In genomic region chr1:44721521-44722361, GRCh38 we compare ENCODE assay signal across 8 cellular contexts. TPM values are rescaled to one million over a fixed set of nuclear protein-coding genes. Genes with fewer than 3 reads are reported as not detected.
DNase-seq lines count a peak whose midpoint lies in the region; ATAC-seq and TF ChIP-seq lines count a peak whose summit lies in the region.

No MANE protein-coding gene starts in this region.

- DNase-seq in AG09309 (ENCODE audit: low read depth) (peak; percentile 81), NCI-H2227 (lab: John Stamatoyannopoulos, UW; ENCODE audit: unreplicated experiment) (peak; percentile 90), WTC11 (ENCODE audit: low spot score) (no peak), dermis blood vessel endothelial cell (peak; percentile 67), middle frontal gyrus (ENCODE audit: extremely low spot score, low spot score) (peak; percentile 27)
- DNase-seq in stimulated activated naive CD8-positive, alpha-beta T cell treated with anti-CD3 and anti-CD28 coated beads, Interleukin-15, Interleukin-2, amounts not matched to agents 100 U/mL and 50 U/mL, for 24 hours, result peak; percentile 86

- H3K27me3 Mint-ChIP-seq in WTC11 (ENCODE audit: low read depth), result peaks cover 3% of the 10 kb centered on the region

- H3K27ac Mint-ChIP-seq in WTC11, result peak overlapping the region; percentile 94

- H3K4me1 Mint-ChIP-seq in WTC11, result peaks cover 6% of the 10 kb centered on the region; the same call in 1 of the 2 replicates

- TF ChIP-seq CTCF in AG09309 (IDR thresholded peaks at IDR 0.05; ENCODE audit: control insufficient read depth, insufficient read depth, low read depth, low read length, missing control alignments), result no peak
- TF ChIP-seq CTCF in WTC11 (IDR thresholded peaks at IDR 0.05), result no peak

- H3K4me3 ChIP-seq in AG09309 (ENCODE audit: control insufficient read depth, low read depth, low read length), result no peak overlapping the region

- H3K4me3 Mint-ChIP-seq in WTC11, result no peak overlapping the region

- no peaks in the 10 kb centered on the region for H3K36me3 Mint-ChIP-seq in WTC11

- H3K9me3 Mint-ChIP-seq in WTC11, result no peaks in the 10 kb centered on the region

- POLR2A ChIA-PET in WTC11 (lab: Charles Lee), result interaction anchor here (0.5 to 2.2 kb wide), 25 partner anchors 9 to 778 kb away, joined by 3 to 35 read pairs (median 4); partner anchors contain the start of genes ARMH1, CCDC163, DYNLT4 and HECTD3

- ATAC-seq in GM18870 (IDR thresholded peaks at IDR 0.05; ENCODE audit: unreplicated experiment) (peak; percentile 77), HG03045 (IDR thresholded peaks at IDR 0.05; ENCODE audit: unreplicated experiment) (peak; percentile 76), WTC11 (peak; percentile 90)
- ATAC-seq in stimulated activated naive CD8-positive, alpha-beta T cell treated with anti-CD3 and anti-CD28 coated beads, Interleukin-15, Interleukin-2, amounts not matched to agents 100 U/mL and 50 U/mL, for 24 hours, result peak; percentile 87

- CTCF ChIA-PET in WTC11 (lab: Charles Lee), result interaction anchor here (0.6 to 5.2 kb wide), 13 partner anchors 8 to 582 kb away, joined by 3 to 40 read pairs (median 3); partner anchors contain the start of genes ARMH1, RNU5D-1 and TMEM53

TF ChIP-seq in WTC11, 78 proteins besides CTCF, POLR2A, EP300 and RAD21 (continues in another document):
- peak; percentile 100 for TF ChIP-seq ZNF671 (CRISPR knock-in tag; IDR thresholded peaks at IDR 0.05)
- peak; percentile 50; the same call in 1 of the 2 replicates for TF ChIP-seq GABPB1 (CRISPR knock-in tag; IDR thresholded peaks at IDR 0.05)
- peak; percentile 95 for TF ChIP-seq IRF1 (CRISPR knock-in tag; IDR thresholded peaks at IDR 0.05)
- peak; percentile 99 for TF ChIP-seq ZNF425 (CRISPR knock-in tag; conservative IDR thresholded peaks at IDR 0.05)
- no peak for TF ChIP-seq NR3C1 (CRISPR knock-in tag; conservative IDR thresholded peaks at IDR 0.05; ENCODE audit: low read depth)
- TF ChIP-seq AFF4 (CRISPR knock-in tag; IDR thresholded peaks at IDR 0.05; ENCODE audit: borderline replicate concordance), result 0 out of 2 replicates have a peak, but pooled peaks have one; percentile 46
- TF ChIP-seq ZBTB43 (CRISPR knock-in tag; IDR thresholded peaks at IDR 0.05), result peak; percentile 87; the same call in 1 of the 2 replicates
- TF ChIP-seq ZNF121 (CRISPR knock-in tag; IDR thresholded peaks at IDR 0.05), result no peak
- TF ChIP-seq ESRRA (CRISPR knock-in tag; IDR thresholded peaks at IDR 0.05; ENCODE audit: borderline replicate concordance), result peak; percentile 41; the same call in 1 of the 2 replicates
- no peak for TF ChIP-seq PRDM15 (CRISPR knock-in tag; IDR thresholded peaks at IDR 0.05)
- TF ChIP-seq CBFB (CRISPR knock-in tag; IDR thresholded peaks at IDR 0.05; ENCODE audit: low read depth), result no peak
- TF ChIP-seq ZMAT4 (CRISPR knock-in tag; IDR thresholded peaks at IDR 0.05), result no peak

RNA-seq across cellular contexts. Expression of gene RNU5D-1, which starts 9.2 kb away (rescaled TPM):
- not detected in 3 replicates for total RNA-seq in WTC11 (2021)
- total RNA-seq in dermis blood vessel endothelial cell, result not detected in 2 replicates

RNA-seq across cellular contexts. Expression of gene KIF2C, which starts 17.9 kb away (rescaled TPM):
- 82.6 to 93.8 TPM (median 85.4 TPM) in 3 replicates for total RNA-seq in WTC11 (2021)
- total RNA-seq in dermis blood vessel endothelial cell, result 11.7 and 45.5 TPM in 2 replicates

RNA-seq across cellular contexts. Expression of gene ARMH1, which starts 47.2 kb away (rescaled TPM):
- total RNA-seq in WTC11 (2021) (0.74 to 1.6 TPM (median 0.78 TPM) in 3 replicates), dermis blood vessel endothelial cell (not detected in 2 replicates)

RNA-seq across cellular contexts. Expression of gene TMEM53, which starts 47.5 kb away (rescaled TPM):
- total RNA-seq in WTC11 (2021) (8.2 to 10.9 TPM (median 10.0 TPM) in 3 replicates), dermis blood vessel endothelial cell (4.4 and 5.9 TPM in 2 replicates)

RNA-seq across cellular contexts. Expression of gene RPS8, which starts 53.6 kb away (rescaled TPM):
- 2,343 to 2,726 TPM (median 2,722 TPM) in 3 replicates for total RNA-seq in WTC11 (2021)
- 1,197 and 2,124 TPM in 2 replicates for total RNA-seq in dermis blood vessel endothelial cell
